In genomic region chr5:14131855-14132503, GRCh38 we compare ENCODE assay signal across 16 cellular contexts. TPM values are rescaled to one million over a fixed set of nuclear protein-coding genes. Genes with fewer than 3 reads are reported as not detected.
DNase-seq lines count a peak whose midpoint lies in the region; ATAC-seq and TF ChIP-seq lines count a peak whose summit lies in the region.
"Had no signal": no experiment of that assay in that cellular context is flagged by ENCODE, and none has a peak within 500 bp of the region (broad histone marks: within the 10 kb centered on the region; RNA-seq: fewer than 3 reads in every experiment).

No MANE protein-coding gene starts in this region.

- peaks cover 4% of the 10 kb centered on the region for H3K27me3 Mint-ChIP-seq in Caco-2 (ENCODE audit: insufficient read depth, unreplicated experiment)

- H3K9me3 ChIP-seq in Caco-2 (no peaks in the 10 kb centered on the region), Karpas-422 (ENCODE audit: low read length) (no peaks in the 10 kb centered on the region)

- H3K4me3 ChIP-seq in Caco-2 (ENCODE audit: low read depth, low read length) (no peak overlapping the region), Karpas-422 (ENCODE audit: low read length) (no peak overlapping the region), choroid plexus epithelial cell (ENCODE audit: low read depth, low read length) (no peak overlapping the region), dorsolateral prefrontal cortex (no peak overlapping the region)

- H3K4me2 ChIP-seq in Karpas-422 (ENCODE audit: low read depth, low read length, poor library complexity, severe bottlenecking) = no peak overlapping the region

- H3K9me2 ChIP-seq in Karpas-422 (replicated peaks; ENCODE audit: insufficient read depth, low read length) = no peaks in the 10 kb centered on the region

- peak overlapping the region; percentile 10 for H3K4me3 Mint-ChIP-seq in Caco-2 (ENCODE audit: unreplicated experiment)
- H3K4me3 Mint-ChIP-seq: CD4-positive, alpha-beta T cell had no signal

- no peaks in the 10 kb centered on the region; the same call in 1 of the 2 replicates for H3K27me3 ChIP-seq in Caco-2 (replicated peaks; ENCODE audit: control insufficient read depth, insufficient read depth, low read length)
- no peaks in the 10 kb centered on the region for H3K27me3 ChIP-seq in Karpas-422 (ENCODE audit: low read length)
- H3K27me3 ChIP-seq in dorsolateral prefrontal cortex = peaks cover 0 to 6% (median 0%) of the 10 kb centered on the region in 45 donors

- intact Hi-C loops in Caco-2 (cut with micrococcal nuclease; ENCODE audit: unreplicated experiment) (no loop called here), dorsolateral prefrontal cortex (cut with DNase I) (loop anchor here in 1 of 2 donors (10.0 kb wide), 1 partner anchor 137 kb away; no protein-coding TSS in a partner anchor)

- H3K79me2 ChIP-seq in Karpas-422 (ENCODE audit: low read length) = no peaks in the 10 kb centered on the region

- peaks cover 8% of the 10 kb centered on the region for H3K4me1 Mint-ChIP-seq in Caco-2 (ENCODE audit: low read depth, unreplicated experiment)

- CTCF ChIA-PET in Caco-2 (lab: Charles Lee) = interaction anchor here (0.7 kb wide), 1 partner anchor 11 kb away, joined by 3 read pairs; the partner anchor contains the start of gene TRIO

- ATAC-seq in HG03175 (IDR thresholded peaks at IDR 0.05; ENCODE audit: unreplicated experiment) (no peak), GM19455 (IDR thresholded peaks at IDR 0.05; ENCODE audit: unreplicated experiment) (no peak)

- TF ChIP-seq CTCF in Caco-2 (IDR thresholded peaks at IDR 0.05; ENCODE audit: insufficient read depth in 1 of 2, low read depth in 1 of 2, low read length in 1 of 2, severe bottlenecking in 1 of 2, unreplicated experiment in 1 of 2) (no peak), choroid plexus epithelial cell (conservative IDR thresholded peaks at IDR 0.05; ENCODE audit: low read depth, low read length) (no peak), dorsolateral prefrontal cortex (IDR thresholded peaks at IDR 0.05 in 54 of 56, conservative IDR thresholded peaks at IDR 0.05 in 2 of 56; ENCODE audit: low read depth in 1 of 56, partially characterized antibody in 56 of 56) (no peak)

- H2AFZ ChIP-seq in Karpas-422 (ENCODE audit: low read length) = no peak overlapping the region

- H3K4me1 ChIP-seq in Caco-2 (no peaks in the 10 kb centered on the region), Karpas-422 (ENCODE audit: low read length) (no peaks in the 10 kb centered on the region)

- H3K27ac ChIP-seq in Karpas-422 (ENCODE audit: low read length) = no peak overlapping the region
- H3K27ac ChIP-seq in dorsolateral prefrontal cortex = no peak overlapping the region

- no peaks in the 10 kb centered on the region for H3K36me3 Mint-ChIP-seq in Caco-2 (ENCODE audit: insufficient read depth, unreplicated experiment)

- H3K36me3 ChIP-seq in Caco-2 (ENCODE audit: control insufficient read depth, insufficient read depth, low read length) = no peaks in the 10 kb centered on the region
- H3K36me3 ChIP-seq in Karpas-422 (ENCODE audit: insufficient read depth, low read length) = no peaks in the 10 kb centered on the region

- DNase-seq in Caco-2 (no peak), Karpas-422 (peak; percentile 25), choroid plexus epithelial cell (ENCODE audit: low read depth) (peak; percentile 48), islet precursor cell (peak; percentile 35), NCI-H748 (lab: John Stamatoyannopoulos, UW; ENCODE audit: unreplicated experiment) (no peak), dorsolateral prefrontal cortex (no peak)
- DNase-seq: AML-193; CD4-positive, alpha-beta T cell; DMS79 treated with DMSO at 0.1 percent for 48 hours; GOT3; NCI-H1092 treated with DMSO at 0.1 percent for 48 hours; NCI-H187; NCI-H2171; SW 1271 had no signal

- no peaks in the 10 kb centered on the region for H4K20me1 ChIP-seq in Karpas-422 (ENCODE audit: insufficient read depth, low read depth, low read length)

- no peak overlapping the region for H3K9ac ChIP-seq in Karpas-422 (ENCODE audit: low read length)

- no peaks in the 10 kb centered on the region for H3K9me3 Mint-ChIP-seq in Caco-2 (ENCODE audit: unreplicated experiment)

- no peak overlapping the region for H3K27ac Mint-ChIP-seq in Caco-2 (ENCODE audit: unreplicated experiment)
- H3K27ac Mint-ChIP-seq: CD4-positive, alpha-beta T cell had no signal

- POLR2A ChIA-PET in Caco-2 (lab: Charles Lee) = no interaction called here

- BruUV-seq in Caco-2 (replicated peaks; lab: Mats Ljungman, UMichigan) = no TSS peak

RNA-seq across cellular contexts. Expression of gene TRIO, which starts 11.2 kb away (rescaled TPM):
- total RNA-seq in Caco-2 (2022) = 92.0 and 98.9 TPM in 2 replicates
- 0.04 and 0.25 TPM in 2 replicates for total RNA-seq in Karpas-422 (2014; rRNA removed; shearing (Covaris generic); ENCODE audit: low replicate concordance)
- total RNA-seq in dorsolateral prefrontal cortex = 100 to 1,000 TPM; 171 to 414 (median 292) TPM

Comparison
In these comparisons a context has a peak if more than half of its experiments do, and no peak if none do; other contexts are left out.
1. DNase-seq: peak in Karpas-422 (single experiment), choroid plexus epithelial cell (single experiment) and islet precursor cell (single experiment); none in Caco-2 (0 of 2), NCI-H748 (single experiment) and dorsolateral prefrontal cortex (0 of 10).
2. RNA of gene TRIO, which starts 11.2 kb away (total RNA-seq): 171 to 414 TPM in dorsolateral prefrontal cortex and 92.0 to 98.9 TPM in Caco-2; 0.04 to 0.25 TPM in Karpas-422; every median in the first group is over 10 times any median in the second.